ENCODE assay signal across 27 cellular contexts in genomic region chr11:133921513-133921912, GRCh38. TPM values are rescaled to one million over a fixed set of nuclear protein-coding genes. Genes with fewer than 3 reads are reported as not detected.
"Had no signal": no experiment of that assay in that cellular context is flagged by ENCODE, and none has a peak within 500 bp of the region (broad histone marks: within the 10 kb centered on the region; RNA-seq: fewer than 3 reads in every experiment).

No MANE protein-coding gene starts in this region.

- ATAC-seq: activated naive CD8-positive, alpha-beta T cell treated with anti-CD3 and anti-CD28 coated beads, Interleukin-2, amount 50 U/mL, for 24 hours; body of pancreas; Panc1; SK-N-SH treated with all-trans-retinoic acid at 6 μM for 48 hours had no signal

- DNase-seq: activated B cell treated with CpG ODN at 0.5 μM for 24 hours; activated CD4-positive, alpha-beta memory T cell treated with anti-CD3 and anti-CD28 coated beads, Interleukin-2, amount 10 ng/mL, durations not matched to agents 7 days and 5 days; activated CD4-positive, alpha-beta T cell treated with anti-CD3 and anti-CD28 coated beads for 1 hour; activated CD4-positive, alpha-beta T cell treated with anti-CD3 and anti-CD28 coated beads, Interleukin-2, amount 50 U/mL, for 1 hour; activated CD8-positive, alpha-beta memory T cell treated with anti-CD3 and anti-CD28 coated beads, Interleukin-2, amount 50 U/mL, for 48 hours; activated effector memory CD4-positive, alpha-beta T cell treated with Interleukin-2 at 50 U/mL for 16 hours; activated naive CD4-positive, alpha-beta T cell; activated naive CD8-positive, alpha-beta T cell treated with anti-CD3 and anti-CD28 coated beads, Interleukin-2, amount 50 U/mL, for 24 hours; activated T-cell treated with anti-CD3 and anti-CD28 coated beads, Interleukin-2, amount 50 U/mL, for 1 hour; amniotic stem cell; body of pancreas; MM.1S; NCI-H1105; NCI-H1436; NCI-H1694 treated with DMSO at 0.1 percent for 48 hours; NCI-H2029 treated with DMSO at 0.1 percent for 48 hours; NCI-H345; NCI-H510A; NCI-H526 treated with DMSO at 0.1 percent for 48 hours; NCI-H82; SHP77; SW 1271; T-helper 9 cell had no signal

- H3K4me3 Mint-ChIP-seq: activated B cell treated with CpG ODN at 0.5 μM for 24 hours; activated CD4-positive, alpha-beta memory T cell treated with anti-CD3 and anti-CD28 coated beads, Interleukin-2, amount 10 ng/mL, durations not matched to agents 7 days and 5 days; activated naive CD8-positive, alpha-beta T cell treated with anti-CD3 and anti-CD28 coated beads, Interleukin-2, amount 50 U/mL, for 24 hours; central memory CD8-positive, alpha-beta T cell had no signal

- H3K9me3 Mint-ChIP-seq: activated B cell treated with CpG ODN at 0.5 μM for 24 hours; activated CD4-positive, alpha-beta memory T cell treated with anti-CD3 and anti-CD28 coated beads, Interleukin-2, amount 10 ng/mL, durations not matched to agents 7 days and 5 days; activated naive CD8-positive, alpha-beta T cell treated with anti-CD3 and anti-CD28 coated beads, Interleukin-2, amount 50 U/mL, for 24 hours; central memory CD8-positive, alpha-beta T cell had no signal

- H3K27me3 Mint-ChIP-seq: activated CD4-positive, alpha-beta memory T cell treated with anti-CD3 and anti-CD28 coated beads, Interleukin-2, amount 10 ng/mL, durations not matched to agents 7 days and 5 days; activated naive CD8-positive, alpha-beta T cell treated with anti-CD3 and anti-CD28 coated beads, Interleukin-2, amount 50 U/mL, for 24 hours; central memory CD8-positive, alpha-beta T cell had no signal

- H3K27ac Mint-ChIP-seq: activated B cell treated with CpG ODN at 0.5 μM for 24 hours; activated CD4-positive, alpha-beta memory T cell treated with anti-CD3 and anti-CD28 coated beads, Interleukin-2, amount 10 ng/mL, durations not matched to agents 7 days and 5 days; activated naive CD8-positive, alpha-beta T cell treated with anti-CD3 and anti-CD28 coated beads, Interleukin-2, amount 50 U/mL, for 24 hours had no signal

RNA-seq across cellular contexts. Expression of gene IGSF9B, which starts 35.3 kb away (rescaled TPM):
- total RNA-seq: SJSA1 had no signal
